1 cellular context compared by ENCODE assay signal in genomic region chr19:43895727-43896126, GRCh38.
TF ChIP-seq lines count a peak whose summit lies in the region.

No MANE protein-coding gene starts in this region.

TF ChIP-seq in K562, 482 proteins besides CTCF, POLR2A, EP300 and RAD21 (continued from another document):
- TF ChIP-seq CUX1 (CRISPR knock-in tag; IDR thresholded peaks at IDR 0.05), result no peak
- peak; percentile 57 for TF ChIP-seq PCBP2 (IDR thresholded peaks at IDR 0.05; ENCODE audit: low read depth, low read length, poor library complexity, severe bottlenecking)
